22 cellular contexts compared by ENCODE assay signal in the genomic region with DNA sequence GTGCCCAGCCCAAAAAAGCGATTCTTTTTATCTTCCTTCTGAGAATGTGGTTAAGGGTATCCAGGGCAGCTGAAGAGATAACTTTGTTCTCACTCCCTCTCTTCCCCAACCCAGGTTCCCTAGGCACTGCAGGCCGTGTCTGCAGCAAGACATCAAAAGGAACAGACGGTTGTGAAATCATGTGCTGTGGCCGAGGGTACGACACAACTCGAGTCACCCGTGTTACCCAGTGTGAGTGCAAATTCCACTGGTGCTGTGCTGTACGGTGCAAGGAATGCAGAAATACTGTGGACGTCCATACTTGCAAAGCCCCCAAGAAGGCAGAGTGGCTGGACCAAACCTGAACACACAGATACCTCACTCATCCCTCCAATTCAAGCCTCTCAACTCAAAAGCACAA. TPM values are rescaled to one million over a fixed set of nuclear protein-coding genes. Genes with fewer than 3 reads are reported as not detected.
DNase-seq lines count a peak whose midpoint lies in the region; FAIRE-seq lines count a peak whose summit lies in the region.
"Had no signal": no experiment of that assay in that cellular context is flagged by ENCODE, and none has a peak within 500 bp of the region (broad histone marks: within the 10 kb centered on the region; RNA-seq: fewer than 3 reads in every experiment).

No MANE protein-coding gene starts in this region.

- H3K4me2 ChIP-seq in BLaER1 treated with 17β-estradiol and CSF1 and Interleukin-3, amounts not matched to agents 10 nM and 100 nM, result peak overlapping the region in 6 of 11 experiments; percentile 8 to 35 (median 17); a peak in 7 of 22 replicates
- H3K4me2 ChIP-seq: KMS-11 had no signal

- no peaks in the 10 kb centered on the region for H3K27me3 Mint-ChIP-seq in activated T-helper 2 cell treated with anti-CD3 and anti-CD28 coated beads, Interferon-gamma antibody, Interleukin-2, Interleukin-4, amounts not matched to agents 10 μg/mL and 5 μg/mL and 100 μg/mL, durations not matched to agents 14 hours and 24 hours and 36 hours (ENCODE audit: low read depth)

- H3K9me3 ChIP-seq in BLaER1 treated with 17β-estradiol and CSF1 and Interleukin-3, amounts not matched to agents 10 nM and 100 nM (replicated peaks in 1 of 11), result no peaks in the 10 kb centered on the region
- H3K9me3 ChIP-seq in effector memory CD4-positive, alpha-beta T cell (ENCODE audit: control insufficient read depth, low read length), result no peaks in the 10 kb centered on the region
- H3K9me3 ChIP-seq: HAP-1, SJCRH30 had no signal

- DNase-seq in Jurkat, Clone E6-1 (ENCODE audit: low read depth, low spot score), result peak; percentile 32
- peak; percentile 48 for DNase-seq in RCC 7860 (ENCODE audit: low spot score)
- DNase-seq in kidney tubule cell (ENCODE audit: low spot score), result peak; percentile 37
- no peak for DNase-seq in activated T-helper 2 cell treated with anti-CD3 and anti-CD28 coated beads, Interferon-gamma antibody, Interleukin-2, Interleukin-4, amounts not matched to agents 10 μg/mL and 5 μg/mL and 100 μg/mL, durations not matched to agents 14 hours and 24 hours and 36 hours (ENCODE audit: low spot score)
- no peak for DNase-seq in COLO829 (ENCODE audit: low spot score)
- no peak for DNase-seq in effector memory CD4-positive, alpha-beta T cell
- no peak for DNase-seq in stimulated activated naive CD4-positive, alpha-beta T cell (lab: John Stamatoyannopoulos, UW)
- DNase-seq: COR-L47, DMS79, GM23248, NCI-H1092, NCI-H1436, NCI-H187 treated with DMSO at 0.1 percent for 48 hours, NCI-H2107, NCI-H510A, NCI-H748 treated with DMSO at 0.1 percent for 48 hours, SJCRH30 had no signal

- peaks cover 0 to 9% (median 6%) of the 10 kb centered on the region in 10 experiments; a peak in 11 of 20 replicates for H3K4me1 ChIP-seq in BLaER1 treated with 17β-estradiol and CSF1 and Interleukin-3, amounts not matched to agents 10 nM and 100 nM
- H3K4me1 ChIP-seq in effector memory CD4-positive, alpha-beta T cell (ENCODE audit: control insufficient read depth, insufficient read depth, low read length, poor library complexity, severe bottlenecking), result no peaks in the 10 kb centered on the region
- H3K4me1 ChIP-seq: HAP-1 had no signal

- H3K4me3 ChIP-seq in BLaER1 treated with 17β-estradiol and CSF1 and Interleukin-3, amounts not matched to agents 10 nM and 100 nM, result no peak overlapping the region
- no peak overlapping the region for H3K4me3 ChIP-seq in Jurkat, Clone E6-1 (ENCODE audit: low read length)
- H3K4me3 ChIP-seq in effector memory CD4-positive, alpha-beta T cell (ENCODE audit: insufficient read depth, low read depth, low read length, poor library complexity, severe bottlenecking), result no peak overlapping the region
- H3K4me3 ChIP-seq: GM12878, GM23248, HAP-1, SJCRH30 had no signal

- H3K27ac ChIP-seq in BLaER1 treated with 17β-estradiol and CSF1 and Interleukin-3, amounts not matched to agents 10 nM and 100 nM, result no peak overlapping the region
- no peak overlapping the region for H3K27ac ChIP-seq in effector memory CD4-positive, alpha-beta T cell (ENCODE audit: insufficient read depth, low read length, poor library complexity, severe bottlenecking)
- H3K27ac ChIP-seq: GM23248, KMS-11, SJCRH30 had no signal

- no peak overlapping the region for H3K4me3 Mint-ChIP-seq in activated T-helper 2 cell treated with anti-CD3 and anti-CD28 coated beads, Interferon-gamma antibody, Interleukin-2, Interleukin-4, amounts not matched to agents 10 μg/mL and 5 μg/mL and 100 μg/mL, durations not matched to agents 14 hours and 24 hours and 36 hours (ENCODE audit: low read depth)

- no peaks in the 10 kb centered on the region for H3K9me3 Mint-ChIP-seq in activated T-helper 2 cell treated with anti-CD3 and anti-CD28 coated beads, Interferon-gamma antibody, Interleukin-2, Interleukin-4, amounts not matched to agents 10 μg/mL and 5 μg/mL and 100 μg/mL, durations not matched to agents 14 hours and 24 hours and 36 hours

- no peaks in the 10 kb centered on the region for H3K4me1 Mint-ChIP-seq in activated T-helper 2 cell treated with anti-CD3 and anti-CD28 coated beads, Interferon-gamma antibody, Interleukin-2, Interleukin-4, amounts not matched to agents 10 μg/mL and 5 μg/mL and 100 μg/mL, durations not matched to agents 14 hours and 24 hours and 36 hours (ENCODE audit: low read depth)

- peaks cover 0 to 16% (median 0%) of the 10 kb centered on the region in 11 experiments; a peak in 6 of 22 replicates for H3K36me3 ChIP-seq in BLaER1 treated with 17β-estradiol and CSF1 and Interleukin-3, amounts not matched to agents 10 nM and 100 nM
- no peaks in the 10 kb centered on the region for H3K36me3 ChIP-seq in effector memory CD4-positive, alpha-beta T cell (ENCODE audit: control insufficient read depth, insufficient read depth, low read length)
- H3K36me3 ChIP-seq: HAP-1, SJCRH30 had no signal

- H3K9ac ChIP-seq in BLaER1 treated with 17β-estradiol and CSF1 and Interleukin-3, amounts not matched to agents 10 nM and 100 nM, result no peak overlapping the region
- H3K9ac ChIP-seq: GM23248, KMS-11 had no signal

- H3K27ac Mint-ChIP-seq in activated T-helper 2 cell treated with anti-CD3 and anti-CD28 coated beads, Interferon-gamma antibody, Interleukin-2, Interleukin-4, amounts not matched to agents 10 μg/mL and 5 μg/mL and 100 μg/mL, durations not matched to agents 14 hours and 24 hours and 36 hours, result no peak overlapping the region

- no peaks in the 10 kb centered on the region for H4K20me1 ChIP-seq in BLaER1 treated with 17β-estradiol and CSF1 and Interleukin-3, amounts not matched to agents 10 nM and 100 nM

- H3K27me3 ChIP-seq in BLaER1 treated with 17β-estradiol and CSF1 and Interleukin-3, amounts not matched to agents 10 nM and 100 nM, result no peaks in the 10 kb centered on the region
- no peaks in the 10 kb centered on the region for H3K27me3 ChIP-seq in effector memory CD4-positive, alpha-beta T cell (replicated peaks; ENCODE audit: control insufficient read depth, insufficient read depth, low read length, poor library complexity, severe bottlenecking)
- H3K27me3 ChIP-seq: SJCRH30 had no signal

- FAIRE-seq in RCC 7860 (lab: Jason Lieb, UNC), result no peak
- FAIRE-seq: A204.1, GM12878 had no signal

- H3K36me3 Mint-ChIP-seq in activated T-helper 2 cell treated with anti-CD3 and anti-CD28 coated beads, Interferon-gamma antibody, Interleukin-2, Interleukin-4, amounts not matched to agents 10 μg/mL and 5 μg/mL and 100 μg/mL, durations not matched to agents 14 hours and 24 hours and 36 hours (ENCODE audit: low read depth), result no peaks in the 10 kb centered on the region

- intact Hi-C loops in activated T-helper 2 cell treated with anti-CD3 and anti-CD28 coated beads, Interferon-gamma antibody, Interleukin-2, Interleukin-4, amounts not matched to agents 10 μg/mL and 5 μg/mL and 100 μg/mL, durations not matched to agents 14 hours and 24 hours and 36 hours (cut with micrococcal nuclease), result no loop called here

RNA-seq across cellular contexts. Expression of a gene that starts 11.4 kb away (rescaled TPM):
- 1.4 TPM for polyA plus RNA-seq in Jurkat, Clone E6-1 (2012; ENCODE audit: insufficient read depth, insufficient read length)
- 0.16 TPM in 1 of 2 replicates, not detected in the other for total RNA-seq in activated T-helper 2 cell treated with anti-CD3 and anti-CD28 coated beads, Interferon-gamma antibody, Interleukin-2, Interleukin-4, amounts not matched to agents 10 μg/mL and 5 μg/mL and 100 μg/mL, durations not matched to agents 14 hours and 24 hours and 36 hours

Comparison
In these comparisons a context has a peak if more than half of its experiments do, and no peak if none do; other contexts are left out.
1. DNase-seq: peak in Jurkat, Clone E6-1 (single experiment), RCC 7860 (single experiment) and kidney tubule cell (single experiment); none in activated T-helper 2 cell treated with anti-CD3 and anti-CD28 coated beads, Interferon-gamma antibody, Interleukin-2, Interleukin-4, amounts not matched to agents 10 μg/mL and 5 μg/mL and 100 μg/mL, durations not matched to agents 14 hours and 24 hours and 36 hours (single experiment), COLO829 (single experiment), effector memory CD4-positive, alpha-beta T cell (0 of 3) and stimulated activated naive CD4-positive, alpha-beta T cell (0 of 6).